Comparison of ENCODE assay signal across 1 cellular context in genomic region chr3:55486857-55487375, GRCh38.
TF ChIP-seq lines count a peak whose summit lies in the region.

TSS of gene WNT5A (minus strand) at chr3:55487306. CDS start at chr3:55486985, 321 bp downstream.

TF ChIP-seq in HepG2, 621 proteins besides CTCF, POLR2A, EP300 and RAD21 (continued from another document):
- TF ChIP-seq, protein P1, sequence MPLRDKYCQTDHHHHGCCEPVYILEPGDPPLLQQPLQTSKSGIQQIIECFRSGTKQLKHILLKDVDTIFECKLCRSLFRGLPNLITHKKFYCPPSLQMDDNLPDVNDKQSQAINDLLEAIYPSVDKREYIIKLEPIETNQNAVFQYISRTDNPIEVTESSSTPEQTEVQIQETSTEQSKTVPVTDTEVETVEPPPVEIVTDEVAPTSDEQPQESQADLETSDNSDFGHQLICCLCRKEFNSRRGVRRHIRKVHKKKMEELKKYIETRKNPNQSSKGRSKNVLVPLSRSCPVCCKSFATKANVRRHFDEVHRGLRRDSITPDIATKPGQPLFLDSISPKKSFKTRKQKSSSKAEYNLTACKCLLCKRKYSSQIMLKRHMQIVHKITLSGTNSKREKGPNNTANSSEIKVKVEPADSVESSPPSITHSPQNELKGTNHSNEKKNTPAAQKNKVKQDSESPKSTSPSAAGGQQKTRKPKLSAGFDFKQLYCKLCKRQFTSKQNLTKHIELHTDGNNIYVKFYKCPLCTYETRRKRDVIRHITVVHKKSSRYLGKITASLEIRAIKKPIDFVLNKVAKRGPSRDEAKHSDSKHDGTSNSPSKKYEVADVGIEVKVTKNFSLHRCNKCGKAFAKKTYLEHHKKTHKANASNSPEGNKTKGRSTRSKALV (CRISPR knock-in tag; IDR thresholded peaks at IDR 0.05): peak; percentile 95
- TF ChIP-seq POLR2AphosphoS2 (IDR thresholded peaks at IDR 0.05; ENCODE audit: low read depth, low read length): no peak
- no peak for TF ChIP-seq ZBTB1 (CRISPR knock-in tag; IDR thresholded peaks at IDR 0.05; ENCODE audit: borderline replicate concordance)
- no peak for TF ChIP-seq ZNF276 (CRISPR knock-in tag; IDR thresholded peaks at IDR 0.05; ENCODE audit: low read depth)
- TF ChIP-seq ZBTB43 (CRISPR knock-in tag; conservative IDR thresholded peaks at IDR 0.05): no peak
- 0 out of 2 replicates have a peak, but pooled peaks have one; percentile 47 for TF ChIP-seq HDAC6 (IDR thresholded peaks at IDR 0.05; ENCODE audit: low read depth, low read length)
- no peak for TF ChIP-seq DNMT3B (CRISPR knock-in tag; conservative IDR thresholded peaks at IDR 0.05)
- no peak for TF ChIP-seq ATAD3A (CRISPR knock-in tag; IDR thresholded peaks at IDR 0.05)
- no peak for TF ChIP-seq TGIF2 (CRISPR knock-in tag; IDR thresholded peaks at IDR 0.05)
- TF ChIP-seq, protein P2, sequence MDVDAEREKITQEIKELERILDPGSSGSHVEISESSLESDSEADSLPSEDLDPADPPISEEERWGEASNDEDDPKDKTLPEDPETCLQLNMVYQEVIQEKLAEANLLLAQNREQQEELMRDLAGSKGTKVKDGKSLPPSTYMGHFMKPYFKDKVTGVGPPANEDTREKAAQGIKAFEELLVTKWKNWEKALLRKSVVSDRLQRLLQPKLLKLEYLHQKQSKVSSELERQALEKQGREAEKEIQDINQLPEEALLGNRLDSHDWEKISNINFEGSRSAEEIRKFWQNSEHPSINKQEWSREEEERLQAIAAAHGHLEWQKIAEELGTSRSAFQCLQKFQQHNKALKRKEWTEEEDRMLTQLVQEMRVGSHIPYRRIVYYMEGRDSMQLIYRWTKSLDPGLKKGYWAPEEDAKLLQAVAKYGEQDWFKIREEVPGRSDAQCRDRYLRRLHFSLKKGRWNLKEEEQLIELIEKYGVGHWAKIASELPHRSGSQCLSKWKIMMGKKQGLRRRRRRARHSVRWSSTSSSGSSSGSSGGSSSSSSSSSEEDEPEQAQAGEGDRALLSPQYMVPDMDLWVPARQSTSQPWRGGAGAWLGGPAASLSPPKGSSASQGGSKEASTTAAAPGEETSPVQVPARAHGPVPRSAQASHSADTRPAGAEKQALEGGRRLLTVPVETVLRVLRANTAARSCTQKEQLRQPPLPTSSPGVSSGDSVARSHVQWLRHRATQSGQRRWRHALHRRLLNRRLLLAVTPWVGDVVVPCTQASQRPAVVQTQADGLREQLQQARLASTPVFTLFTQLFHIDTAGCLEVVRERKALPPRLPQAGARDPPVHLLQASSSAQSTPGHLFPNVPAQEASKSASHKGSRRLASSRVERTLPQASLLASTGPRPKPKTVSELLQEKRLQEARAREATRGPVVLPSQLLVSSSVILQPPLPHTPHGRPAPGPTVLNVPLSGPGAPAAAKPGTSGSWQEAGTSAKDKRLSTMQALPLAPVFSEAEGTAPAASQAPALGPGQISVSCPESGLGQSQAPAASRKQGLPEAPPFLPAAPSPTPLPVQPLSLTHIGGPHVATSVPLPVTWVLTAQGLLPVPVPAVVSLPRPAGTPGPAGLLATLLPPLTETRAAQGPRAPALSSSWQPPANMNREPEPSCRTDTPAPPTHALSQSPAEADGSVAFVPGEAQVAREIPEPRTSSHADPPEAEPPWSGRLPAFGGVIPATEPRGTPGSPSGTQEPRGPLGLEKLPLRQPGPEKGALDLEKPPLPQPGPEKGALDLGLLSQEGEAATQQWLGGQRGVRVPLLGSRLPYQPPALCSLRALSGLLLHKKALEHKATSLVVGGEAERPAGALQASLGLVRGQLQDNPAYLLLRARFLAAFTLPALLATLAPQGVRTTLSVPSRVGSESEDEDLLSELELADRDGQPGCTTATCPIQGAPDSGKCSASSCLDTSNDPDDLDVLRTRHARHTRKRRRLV (CRISPR knock-in tag; IDR thresholded peaks at IDR 0.05): no peak
- TF ChIP-seq ZNF737 (CRISPR knock-in tag; IDR thresholded peaks at IDR 0.05; ENCODE audit: borderline replicate concordance): no peak
